23 cellular contexts compared by ENCODE assay signal in the genomic region with DNA sequence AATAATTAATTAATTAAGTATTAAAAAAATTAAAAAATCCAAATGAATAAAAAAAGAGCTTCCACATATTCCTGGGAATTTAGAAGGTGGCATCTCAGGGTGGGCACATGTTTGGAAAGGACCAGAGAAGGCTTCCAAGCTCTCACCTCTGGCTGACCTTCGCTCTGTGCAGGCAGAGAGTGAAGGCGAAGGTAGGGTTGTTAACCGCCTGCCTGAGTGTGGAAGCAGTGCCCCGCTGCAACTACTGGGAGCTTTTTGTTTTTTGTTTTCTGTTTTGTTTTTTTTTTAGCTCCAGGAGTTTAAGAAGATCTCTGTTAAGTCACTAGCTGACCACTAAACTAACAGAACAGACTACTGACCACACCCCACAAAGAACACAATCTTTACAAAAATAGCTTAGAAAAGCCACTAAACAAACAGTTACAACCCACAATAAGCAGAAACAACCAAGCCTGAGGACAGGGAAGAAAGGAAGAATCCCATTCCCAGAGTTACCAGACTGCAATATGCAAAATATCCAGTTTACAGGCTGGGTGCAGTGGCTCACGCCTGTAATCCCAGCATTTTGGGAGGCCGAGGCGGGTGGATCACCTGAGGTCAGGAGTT. TPM values are rescaled to one million over a fixed set of nuclear protein-coding genes. Genes with fewer than 3 reads are reported as not detected.
"Had no signal": no experiment of that assay in that cellular context is flagged by ENCODE, and none has a peak within 500 bp of the region (broad histone marks: within the 10 kb centered on the region; RNA-seq: fewer than 3 reads in every experiment).

No MANE protein-coding gene starts in this region.

- H3K27me3 ChIP-seq: dorsolateral prefrontal cortex, gastrocnemius medialis, heart left ventricle, upper lobe of right lung had no signal

- H3K27ac Mint-ChIP-seq: activated naive CD4-positive, alpha-beta T cell treated with anti-CD3 and anti-CD28 coated beads for 36 hours; activated naive CD8-positive, alpha-beta T cell treated with anti-CD3 and anti-CD28 coated beads, Interleukin-2, amount 50 U/mL, for 24 hours; activated T-helper 17 cell treated with anti-CD3 and anti-CD28 coated beads, Interleukin-2, amount 50 U/mL, for 72 hours; endodermal cell; immature natural killer cell; mesothelial cell of epicardium had no signal

- ATAC-seq: activated naive CD8-positive, alpha-beta T cell treated with anti-CD3 and anti-CD28 coated beads, Interleukin-2, amount 50 U/mL, for 24 hours; activated T-helper 17 cell treated with anti-CD3 and anti-CD28 coated beads, Interleukin-2, amount 50 U/mL, for 72 hours; gastrocnemius medialis; heart left ventricle; lower lobe of right lung; upper lobe of right lung had no signal

- H3K4me3 ChIP-seq: dorsolateral prefrontal cortex, gastrocnemius medialis, heart left ventricle, lower lobe of right lung, skin epidermis, upper lobe of right lung had no signal

- H3K27ac ChIP-seq: dorsolateral prefrontal cortex, gastrocnemius medialis, heart left ventricle, lower lobe of right lung, skin epidermis, upper lobe of right lung had no signal

- H3K9me3 ChIP-seq: gastrocnemius medialis, heart left ventricle, lower lobe of right lung, upper lobe of right lung had no signal

- H3K4me3 Mint-ChIP-seq: activated naive CD4-positive, alpha-beta T cell treated with anti-CD3 and anti-CD28 coated beads for 36 hours; activated naive CD8-positive, alpha-beta T cell treated with anti-CD3 and anti-CD28 coated beads, Interleukin-2, amount 50 U/mL, for 24 hours; activated T-helper 17 cell treated with anti-CD3 and anti-CD28 coated beads, Interleukin-2, amount 50 U/mL, for 72 hours; endodermal cell; immature natural killer cell; mesothelial cell of epicardium; neural crest cell had no signal

- H3K36me3 Mint-ChIP-seq: immature natural killer cell, mesothelial cell of epicardium had no signal

- DNase-seq: activated CD4-positive, alpha-beta T cell treated with anti-CD3 and anti-CD28 coated beads, Interleukin-2, amount 50 U/mL, for 1 hour; activated CD4-positive, CD25-positive, alpha-beta regulatory T cell; activated CD8-positive, alpha-beta memory T cell treated with anti-CD3 and anti-CD28 coated beads for 24 hours; activated naive CD4-positive, alpha-beta T cell treated with anti-CD3 and anti-CD28 coated beads for 36 hours; activated naive CD8-positive, alpha-beta T cell treated with anti-CD3 and anti-CD28 coated beads, Interleukin-2, amount 50 U/mL, for 24 hours; dorsolateral prefrontal cortex; endodermal cell; gastrocnemius medialis; heart left ventricle; immature natural killer cell; lower lobe of right lung; stimulated activated CD4-positive, alpha-beta T cell treated with anti-CD3 and anti-CD28 coated beads, Interleukin-4, amount 100 ng/mL, for 4 hours; stimulated activated CD8-positive, alpha-beta memory T cell treated with anti-CD3 and anti-CD28 coated beads, Interleukin-4, amount 100 ng/mL, for 48 hours; stimulated activated naive CD4-positive, alpha-beta T cell treated with Interleukin-2 at 50 U/mL for 16 hours; upper lobe of right lung had no signal

- H3K9me3 Mint-ChIP-seq: activated naive CD4-positive, alpha-beta T cell treated with anti-CD3 and anti-CD28 coated beads for 36 hours; activated naive CD8-positive, alpha-beta T cell treated with anti-CD3 and anti-CD28 coated beads, Interleukin-2, amount 50 U/mL, for 24 hours; activated T-helper 17 cell treated with anti-CD3 and anti-CD28 coated beads, Interleukin-2, amount 50 U/mL, for 72 hours; endodermal cell; immature natural killer cell; mesothelial cell of epicardium; neural crest cell had no signal

- H3K36me3 ChIP-seq: gastrocnemius medialis, heart left ventricle, lower lobe of right lung, upper lobe of right lung had no signal

- H3K4me1 Mint-ChIP-seq: activated naive CD8-positive, alpha-beta T cell treated with anti-CD3 and anti-CD28 coated beads, Interleukin-2, amount 50 U/mL, for 24 hours; activated T-helper 17 cell treated with anti-CD3 and anti-CD28 coated beads, Interleukin-2, amount 50 U/mL, for 72 hours had no signal

- H3K27me3 Mint-ChIP-seq: activated naive CD8-positive, alpha-beta T cell treated with anti-CD3 and anti-CD28 coated beads, Interleukin-2, amount 50 U/mL, for 24 hours; activated T-helper 17 cell treated with anti-CD3 and anti-CD28 coated beads, Interleukin-2, amount 50 U/mL, for 72 hours had no signal

- H3K4me1 ChIP-seq: gastrocnemius medialis, heart left ventricle, lower lobe of right lung, upper lobe of right lung had no signal

RNA-seq across cellular contexts. Expression of gene ZNF541, which starts 11.4 kb away (rescaled TPM):
- total RNA-seq: astrocyte, chondrocyte, endodermal cell, epithelial cell of proximal tubule, gastrocnemius medialis, neural crest cell, osteocyte had no signal
